Comparison of ENCODE assay signal across 10 cellular contexts in genomic region chr1:164563821-164564251, GRCh38. TPM values are rescaled to one million over a fixed set of nuclear protein-coding genes. Genes with fewer than 3 reads are reported as not detected.
A peak's percentile ranks its signal among the peaks of the same experiment; 100 is the strongest.
DNase-seq lines count a peak whose midpoint lies in the region; ATAC-seq and TF ChIP-seq lines count a peak whose summit lies in the region.
"Had no signal": no experiment of that assay in that cellular context is flagged by ENCODE, and none has a peak within 500 bp of the region (broad histone marks: within the 10 kb centered on the region; RNA-seq: fewer than 3 reads in every experiment).

No MANE protein-coding gene starts in this region.

- H3K4me3 ChIP-seq in heart right ventricle (peak overlapping the region in 9 of 10 donors; percentile 32 to 78 (median 73)), neural cell (ENCODE audit: low read length) (peak overlapping the region; percentile 75), vagina (peak overlapping the region; percentile 82 to 91)
- H3K4me3 ChIP-seq: BLaER1 treated with 17β-estradiol and CSF1 and Interleukin-3, amounts not matched to agents 10 nM and 100 nM had no signal

- peaks cover 6% of the 10 kb centered on the region for H3K36me3 Mint-ChIP-seq in chondrocyte (ENCODE audit: low read depth)

- no peak for DNase-seq in heart right ventricle
- DNase-seq in left cardiac atrium: no peak
- DNase-seq in epithelial cell of prostate (ENCODE audit: low read depth, low spot score): no peak
- no peak for DNase-seq in vagina (ENCODE audit: extremely low spot score in 2 of 2)
- no peak for DNase-seq in chondrocyte (ENCODE audit: low spot score)
- no peak for DNase-seq in foreskin melanocyte
- DNase-seq in anterior cingulate cortex (lab: John Stamatoyannopoulos, UW): no peak
- DNase-seq: cerebellar nuclear complex had no signal

- no peaks in the 10 kb centered on the region for H3K9me3 ChIP-seq in heart right ventricle
- no peaks in the 10 kb centered on the region for H3K9me3 ChIP-seq in neural cell (ENCODE audit: low read length)
- no peaks in the 10 kb centered on the region for H3K9me3 ChIP-seq in vagina
- H3K9me3 ChIP-seq: BLaER1 treated with 17β-estradiol and CSF1 and Interleukin-3, amounts not matched to agents 10 nM and 100 nM had no signal

- H3K27ac ChIP-seq in heart right ventricle (peak overlapping the region in 9 of 10 donors; percentile 55 to 91 (median 64)), epithelial cell of prostate (peak overlapping the region; percentile 11), neural cell (ENCODE audit: low read length) (peak overlapping the region; percentile 90), vagina (peak overlapping the region; percentile 95)
- H3K27ac ChIP-seq: BLaER1 treated with 17β-estradiol and CSF1 and Interleukin-3, amounts not matched to agents 10 nM and 100 nM had no signal

- no peak for TF ChIP-seq RAD21 in neural cell (conservative IDR thresholded peaks at IDR 0.05)

- H3K4me1 ChIP-seq in heart right ventricle (peaks cover 2 to 48% (median 21%) of the 10 kb centered on the region in 9 donors), vagina (peaks cover 51% of the 10 kb centered on the region)
- H3K4me1 ChIP-seq: BLaER1 treated with 17β-estradiol and CSF1 and Interleukin-3, amounts not matched to agents 10 nM and 100 nM had no signal

- peak overlapping the region; percentile 88 for H3K9ac ChIP-seq in neural cell (ENCODE audit: low read length)
- H3K9ac ChIP-seq: BLaER1 treated with 17β-estradiol and CSF1 and Interleukin-3, amounts not matched to agents 10 nM and 100 nM had no signal

- H2AFZ ChIP-seq in neural cell (ENCODE audit: low read depth, low read length): no peak overlapping the region

- 27 to 36% methylated on average over 9 of the region's 9 CpGs for WGBS in heart right ventricle, 2 donors

- no peaks in the 10 kb centered on the region for H3K9me3 Mint-ChIP-seq in chondrocyte (ENCODE audit: low read depth)

- no peak for TF ChIP-seq CTCF in heart right ventricle (IDR thresholded peaks at IDR 0.05)
- no peak for TF ChIP-seq CTCF in neural cell (IDR thresholded peaks at IDR 0.05; ENCODE audit: poor library complexity, severe bottlenecking)
- no peak for TF ChIP-seq CTCF in vagina (IDR thresholded peaks at IDR 0.05)
- no peak for TF ChIP-seq CTCF in chondrocyte (IDR thresholded peaks at IDR 0.05)

- ATAC-seq in heart right ventricle (peak in 1 of 8 donors; percentile 27), left cardiac atrium (no peak)

- peaks cover 42% of the 10 kb centered on the region for H3K4me1 Mint-ChIP-seq in chondrocyte (ENCODE audit: low read depth)

- intact Hi-C loops in heart right ventricle (cut with DNase I): loop anchor here in 8 of 10 donors (5.0 to 10.0 kb wide), 8 partner anchors 38 to 223 kb away; no protein-coding TSS in a partner anchor
- intact Hi-C loops in left cardiac atrium (cut with DNase I): loop anchor here (5.0 to 10.0 kb wide), 4 partner anchors 38 to 221 kb away; no protein-coding TSS in a partner anchor
- intact Hi-C loops in vagina (cut with DNase I): loop anchor here (2.0 to 10.0 kb wide), 3 partner anchors 13 to 223 kb away; no protein-coding TSS in a partner anchor

- TF ChIP-seq POLR2A in vagina (IDR thresholded peaks at IDR 0.05): no peak

- peaks cover 5% of the 10 kb centered on the region for H3F3A ChIP-seq in neural cell (ENCODE audit: insufficient read depth, low read length, poor library complexity, severe bottlenecking)

- H3K27ac Mint-ChIP-seq in chondrocyte (ENCODE audit: unreplicated experiment): no peak overlapping the region

- H3K79me2 ChIP-seq in neural cell (replicated peaks; ENCODE audit: insufficient read depth, low read length): peaks cover 91% of the 10 kb centered on the region

- H3K36me3 ChIP-seq in heart right ventricle (no peaks in the 10 kb centered on the region), neural cell (ENCODE audit: insufficient read depth, low read length) (peaks cover 6% of the 10 kb centered on the region), vagina (no peaks in the 10 kb centered on the region)
- H3K36me3 ChIP-seq: BLaER1 treated with 17β-estradiol and CSF1 and Interleukin-3, amounts not matched to agents 10 nM and 100 nM had no signal

- peak overlapping the region; percentile 95 for H3K4me2 ChIP-seq in neural cell (ENCODE audit: low read length)
- H3K4me2 ChIP-seq: BLaER1 treated with 17β-estradiol and CSF1 and Interleukin-3, amounts not matched to agents 10 nM and 100 nM had no signal

- H3K27me3 Mint-ChIP-seq in chondrocyte (ENCODE audit: low read depth): no peaks in the 10 kb centered on the region

- H3K27me3 ChIP-seq in heart right ventricle: peaks cover 0 to 15% (median 0%) of the 10 kb centered on the region in 7 donors
- no peaks in the 10 kb centered on the region for H3K27me3 ChIP-seq in neural cell (ENCODE audit: insufficient read depth, low read depth, low read length)
- no peaks in the 10 kb centered on the region for H3K27me3 ChIP-seq in vagina

- no peaks in the 10 kb centered on the region for H3K9me2 ChIP-seq in neural cell (ENCODE audit: insufficient read depth, low read length)

- no peak overlapping the region for H3K4me3 Mint-ChIP-seq in chondrocyte (ENCODE audit: unreplicated experiment)

- H4K20me1 ChIP-seq in neural cell (ENCODE audit: insufficient read depth): no peaks in the 10 kb centered on the region

- no peak for TF ChIP-seq EP300 in neural cell (conservative IDR thresholded peaks at IDR 0.05; ENCODE audit: poor library complexity, severe bottlenecking)

TF ChIP-seq in neural cell, 6 proteins besides CTCF, POLR2A, EP300 and RAD21:
- TF ChIP-seq SMC3 (conservative IDR thresholded peaks at IDR 0.05; ENCODE audit: poor library complexity) (no peak), EZH2 (IDR thresholded peaks at IDR 0.05; ENCODE audit: borderline replicate concordance, insufficient read depth, low read length, poor library complexity, severe bottlenecking) (no peak), POLR2AphosphoS5 (IDR thresholded peaks at IDR 0.05) (no peak), TAF1 (IDR thresholded peaks at IDR 0.05; ENCODE audit: low read depth) (no peak), MXI1 (conservative IDR thresholded peaks at IDR 0.05; ENCODE audit: poor library complexity, severe bottlenecking) (no peak), REST (IDR thresholded peaks at IDR 0.05; ENCODE audit: borderline replicate concordance) (no peak)

RNA-seq across cellular contexts. Expression of gene PBX1, which starts 4.9 kb away (rescaled TPM):
- 10 to 100 TPM; 53.3 to 91.8 (median 64.4) TPM for total RNA-seq in heart right ventricle
- 10 to 100 TPM; 13.3 to 17.6 TPM for polyA plus RNA-seq in heart right ventricle
- total RNA-seq in left cardiac atrium: 10 to 100 TPM; 64.7 to 75.0 TPM
- 42.4 and 48.1 TPM in 2 replicates for polyA plus RNA-seq in neural cell
- 233 and 303 TPM in 2 replicates for polyA minus RNA-seq in neural cell
- total RNA-seq in vagina: 69.0 TPM
- total RNA-seq in chondrocyte: 21.5 to 38.0 TPM (median 23.0 TPM) in 3 replicates

Comparison
In these comparisons a context has a peak if more than half of its experiments do, and no peak if none do; other contexts are left out.
1. H3K27ac ChIP-seq: peak in every context shown above with its lines; median percentile 95 in vagina; 90 in neural cell; 64 in heart right ventricle; 11 in epithelial cell of prostate.